Comparison of ENCODE assay signal across 17 cellular contexts in the genomic region with DNA sequence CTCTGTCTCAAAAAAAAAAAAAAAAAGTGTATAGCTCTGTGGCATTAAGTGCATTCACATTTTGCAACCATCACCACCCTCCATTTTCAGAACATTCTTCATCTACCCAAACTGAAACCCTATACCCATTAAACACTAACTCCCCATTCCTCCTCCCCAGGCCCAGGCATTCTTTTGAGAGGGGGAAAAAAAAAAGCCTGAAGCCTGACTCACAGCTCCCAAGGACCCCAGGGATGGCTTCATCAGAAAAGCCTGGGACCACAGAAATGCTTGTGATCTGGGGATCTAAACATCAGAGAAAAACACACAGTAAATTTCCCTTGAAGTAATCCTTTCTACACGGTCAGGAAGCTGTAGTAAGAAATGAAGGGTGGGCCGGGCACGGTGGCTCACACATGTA. TPM values are rescaled to one million over a fixed set of nuclear protein-coding genes. Genes with fewer than 3 reads are reported as not detected.
DNase-seq lines count a peak whose midpoint lies in the region; ATAC-seq and TF ChIP-seq lines count a peak whose summit lies in the region.
"Had no signal": no experiment of that assay in that cellular context is flagged by ENCODE, and none has a peak within 500 bp of the region (broad histone marks: within the 10 kb centered on the region; RNA-seq: fewer than 3 reads in every experiment).

No MANE protein-coding gene starts in this region.

- H3K79me2 ChIP-seq in PC-3 (ENCODE audit: low read length) = no peaks in the 10 kb centered on the region

- no peak overlapping the region for H3K9ac ChIP-seq in PC-3 (ENCODE audit: low read length)

- H3K36me3 ChIP-seq in PC-3 (ENCODE audit: low read depth, low read length) = no peaks in the 10 kb centered on the region; the same call in 1 of the 2 replicates

- H3K36me3 Mint-ChIP-seq in activated CD8-positive, alpha-beta memory T cell treated with anti-CD3 and anti-CD28 coated beads, Interleukin-2, amount 10 ng/mL, durations not matched to agents 7 days and 5 days = peaks cover 51% of the 10 kb centered on the region
- peaks cover 84% of the 10 kb centered on the region for H3K36me3 Mint-ChIP-seq in stimulated activated effector memory CD8-positive, alpha-beta T cell treated with anti-CD3 and anti-CD28 coated beads, Interleukin-12 subunit alpha, Interleukin-12 subunit beta, amount 100 ng/mL, for 72 hours

- no peaks in the 10 kb centered on the region for H3K4me1 ChIP-seq in PC-3 (ENCODE audit: insufficient read depth, low read length)
- H3K4me1 ChIP-seq: A549 had no signal

- BruUV-seq in PC-3 (replicated peaks; lab: Mats Ljungman, UMichigan) = TSS peak; percentile 19

- peaks cover 44% of the 10 kb centered on the region for H3K4me1 Mint-ChIP-seq in activated CD8-positive, alpha-beta memory T cell treated with anti-CD3 and anti-CD28 coated beads, Interleukin-2, amount 10 ng/mL, durations not matched to agents 7 days and 5 days
- peaks cover 47% of the 10 kb centered on the region for H3K4me1 Mint-ChIP-seq in stimulated activated effector memory CD8-positive, alpha-beta T cell treated with anti-CD3 and anti-CD28 coated beads, Interleukin-12 subunit alpha, Interleukin-12 subunit beta, amount 100 ng/mL, for 72 hours

- no peaks in the 10 kb centered on the region for H4K20me1 ChIP-seq in PC-3 (ENCODE audit: low read length)

- peak overlapping the region; percentile 9 for H3K4me3 Mint-ChIP-seq in activated CD8-positive, alpha-beta memory T cell treated with anti-CD3 and anti-CD28 coated beads, Interleukin-2, amount 10 ng/mL, durations not matched to agents 7 days and 5 days
- H3K4me3 Mint-ChIP-seq in stimulated activated effector memory CD8-positive, alpha-beta T cell treated with anti-CD3 and anti-CD28 coated beads, Interleukin-12 subunit alpha, Interleukin-12 subunit beta, amount 100 ng/mL, for 72 hours = peak overlapping the region; percentile 83

- no peaks in the 10 kb centered on the region for H3K27me3 ChIP-seq in PC-3 (ENCODE audit: low read length)

- no peaks in the 10 kb centered on the region for H3K27me3 Mint-ChIP-seq in activated CD8-positive, alpha-beta memory T cell treated with anti-CD3 and anti-CD28 coated beads, Interleukin-2, amount 10 ng/mL, durations not matched to agents 7 days and 5 days

- no peak overlapping the region for H3K4me2 ChIP-seq in PC-3 (ENCODE audit: low read length)
- H3K4me2 ChIP-seq: A549, PC-9 had no signal

- DNase-seq in activated CD8-positive, alpha-beta memory T cell treated with anti-CD3 and anti-CD28 coated beads, Interleukin-2, amount 10 ng/mL, durations not matched to agents 7 days and 5 days = no peak
- DNase-seq in activated CD8-positive, alpha-beta memory T cell treated with anti-CD3 and anti-CD28 coated beads, Interleukin-2, amount 50 U/mL, for 48 hours = no peak
- DNase-seq in PC-3 = no peak
- peak; percentile 45 for DNase-seq in fibroblast of gingiva (ENCODE audit: low read depth)
- DNase-seq in stimulated activated effector memory CD8-positive, alpha-beta T cell treated with anti-CD3 and anti-CD28 coated beads, Interleukin-12 subunit alpha, Interleukin-12 subunit beta, amount 100 ng/mL, for 72 hours (ENCODE audit: low spot score in 2 of 2) = no peak
- no peak for DNase-seq in stimulated activated CD8-positive, alpha-beta memory T cell treated with anti-CD3 and anti-CD28 coated beads, Interleukin-4, amount 100 ng/mL, for 48 hours
- no peak for DNase-seq in NCI-H446 treated with DMSO at 0.1 percent for 48 hours (lab: John Stamatoyannopoulos, UW)
- DNase-seq: GOT3; NCI-H1417; NCI-H187 treated with DMSO at 0.1 percent for 48 hours; NCI-H69; NK-92 treated with Interleukin-12 subunit alpha and Interleukin-12 subunit beta, amount 100 ng/mL, for 24 hours had no signal

- H2AFZ ChIP-seq in PC-3 (ENCODE audit: low read length) = no peak overlapping the region
- H2AFZ ChIP-seq: PC-9 had no signal

- H3K9me3 Mint-ChIP-seq in activated CD8-positive, alpha-beta memory T cell treated with anti-CD3 and anti-CD28 coated beads, Interleukin-2, amount 10 ng/mL, durations not matched to agents 7 days and 5 days (ENCODE audit: low read depth) = no peaks in the 10 kb centered on the region
- no peaks in the 10 kb centered on the region for H3K9me3 Mint-ChIP-seq in stimulated activated effector memory CD8-positive, alpha-beta T cell treated with anti-CD3 and anti-CD28 coated beads, Interleukin-12 subunit alpha, Interleukin-12 subunit beta, amount 100 ng/mL, for 72 hours

- intact Hi-C loops in PC-3 (cut with micrococcal nuclease) = no loop called here

- ATAC-seq in activated CD8-positive, alpha-beta memory T cell treated with anti-CD3 and anti-CD28 coated beads, Interleukin-2, amount 10 ng/mL, durations not matched to agents 7 days and 5 days = no peak
- ATAC-seq in PC-3 = no peak
- no peak for ATAC-seq in stimulated activated effector memory CD8-positive, alpha-beta T cell treated with anti-CD3 and anti-CD28 coated beads, Interleukin-12 subunit alpha, Interleukin-12 subunit beta, amount 100 ng/mL, for 72 hours
- ATAC-seq: A549, K562 had no signal

- peak overlapping the region; percentile 72 for H3K27ac Mint-ChIP-seq in activated CD8-positive, alpha-beta memory T cell treated with anti-CD3 and anti-CD28 coated beads, Interleukin-2, amount 10 ng/mL, durations not matched to agents 7 days and 5 days
- H3K27ac Mint-ChIP-seq in stimulated activated effector memory CD8-positive, alpha-beta T cell treated with anti-CD3 and anti-CD28 coated beads, Interleukin-12 subunit alpha, Interleukin-12 subunit beta, amount 100 ng/mL, for 72 hours = peak overlapping the region; percentile 52

- H3K9me2 ChIP-seq in PC-3 (replicated peaks; ENCODE audit: low read length) = no peaks in the 10 kb centered on the region

- TF ChIP-seq CTCF in PC-3 (conservative IDR thresholded peaks at IDR 0.05; ENCODE audit: low read depth, low read length) = no peak

- no peak overlapping the region for H3K27ac ChIP-seq in PC-3 (ENCODE audit: low read length)
- H3K27ac ChIP-seq: A549, C4-2B, PC-9 had no signal

- CTCF ChIA-PET in activated CD8-positive, alpha-beta memory T cell treated with anti-CD3 and anti-CD28 coated beads, Interleukin-2, amount 10 ng/mL, durations not matched to agents 7 days and 5 days (lab: Charles Lee) = interaction anchor here (1.9 kb wide), 1 partner anchor 10 kb away, joined by 7 read pairs; a partner anchor contains a TSS
- CTCF ChIA-PET in PC-3 (lab: Charles Lee) = no interaction called here

- H3K9me3 ChIP-seq in PC-3 (ENCODE audit: low read length) = no peaks in the 10 kb centered on the region
- H3K9me3 ChIP-seq: A549 had no signal

- H3F3A ChIP-seq in PC-3 (ENCODE audit: low read length, unreplicated experiment) = no peaks in the 10 kb centered on the region

- H3K4me3 ChIP-seq in PC-3 (ENCODE audit: low read length) = no peak overlapping the region
- H3K4me3 ChIP-seq: A549, K562, PC-9 had no signal

- POLR2A ChIA-PET in PC-3 (lab: Charles Lee; ENCODE audit: unreplicated experiment) = no interaction called here

RNA-seq across cellular contexts. Expression of a gene that starts 10.7 kb away (rescaled TPM):
- 100 to 1,000 TPM in 1 of 2 experiments, 10 to 100 TPM in 1; 91.9 to 101 TPM for total RNA-seq in activated CD8-positive, alpha-beta memory T cell treated with anti-CD3 and anti-CD28 coated beads, Interleukin-2, amount 10 ng/mL, durations not matched to agents 7 days and 5 days
- total RNA-seq in PC-3 (2014; rRNA removed) = 20.6 and 26.4 TPM in 2 replicates

RNA-seq across cellular contexts. Expression of a gene that starts 18.2 kb away (rescaled TPM):
- 10 to 100 TPM; 35.3 to 37.1 TPM for total RNA-seq in activated CD8-positive, alpha-beta memory T cell treated with anti-CD3 and anti-CD28 coated beads, Interleukin-2, amount 10 ng/mL, durations not matched to agents 7 days and 5 days
- 26.8 and 41.4 TPM in 2 replicates for total RNA-seq in PC-3 (2014; rRNA removed)

RNA-seq across cellular contexts. Expression of a gene that starts 22.9 kb away (rescaled TPM):
- total RNA-seq in activated CD8-positive, alpha-beta memory T cell treated with anti-CD3 and anti-CD28 coated beads, Interleukin-2, amount 10 ng/mL, durations not matched to agents 7 days and 5 days = not detected
- total RNA-seq in PC-3 (2014; rRNA removed) = not detected in 2 replicates
- total RNA-seq: Daoy, K562, PC-9 had no signal

RNA-seq across cellular contexts. Expression of a gene that starts 35.9 kb away (rescaled TPM):
- 10 to 100 TPM; 11.0 to 11.1 TPM for total RNA-seq in activated CD8-positive, alpha-beta memory T cell treated with anti-CD3 and anti-CD28 coated beads, Interleukin-2, amount 10 ng/mL, durations not matched to agents 7 days and 5 days
- 14.1 and 21.0 TPM in 2 replicates for total RNA-seq in PC-3 (2014; rRNA removed)

RNA-seq across cellular contexts. Expression of a gene that starts 49.5 kb away (rescaled TPM):
- 10 to 100 TPM; 86.7 to 89.1 TPM for total RNA-seq in activated CD8-positive, alpha-beta memory T cell treated with anti-CD3 and anti-CD28 coated beads, Interleukin-2, amount 10 ng/mL, durations not matched to agents 7 days and 5 days
- 63.5 and 63.6 TPM in 2 replicates for total RNA-seq in PC-3 (2014; rRNA removed)
